In the genomic region with DNA sequence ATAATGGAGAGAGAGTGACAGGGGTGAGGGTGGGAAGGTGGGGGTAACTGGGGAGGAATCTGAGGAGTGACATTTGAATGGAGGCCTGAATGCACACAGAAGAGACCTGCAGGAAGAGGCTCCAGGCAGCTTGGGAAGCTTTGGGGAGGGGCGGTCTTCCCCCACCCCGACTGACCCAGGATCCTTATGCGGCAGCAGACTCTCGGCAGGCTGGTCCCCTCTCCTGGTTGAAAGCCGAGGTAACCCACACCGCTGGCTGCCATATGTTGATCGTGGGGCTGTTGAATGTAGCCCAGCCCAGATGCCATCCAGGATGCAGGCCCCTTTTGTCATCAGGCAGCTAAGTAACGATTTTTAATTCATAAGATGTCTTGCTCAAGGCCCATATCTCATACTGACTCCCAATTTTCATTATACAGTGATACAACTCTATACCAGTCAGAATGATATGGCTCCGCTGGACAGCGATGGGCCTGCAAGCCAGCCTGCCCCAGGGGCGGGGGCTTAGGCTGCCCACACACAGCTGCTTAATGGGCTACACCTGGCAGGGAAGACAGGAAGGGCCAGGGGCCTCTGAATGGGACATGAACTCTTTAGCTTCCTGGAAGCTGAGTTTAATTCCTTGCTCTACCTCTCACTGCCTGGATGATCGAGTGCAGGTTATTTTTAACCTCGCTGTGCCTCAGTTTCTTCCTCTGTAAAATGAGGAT, we compare ENCODE assay signal across 15 cellular contexts.
DNase-seq lines count a peak whose midpoint lies in the region; ATAC-seq and TF ChIP-seq lines count a peak whose summit lies in the region.
"Had no signal": no experiment of that assay in that cellular context is flagged by ENCODE, and none has a peak within 500 bp of the region (broad histone marks: within the 10 kb centered on the region; RNA-seq: fewer than 3 reads in every experiment).

No MANE protein-coding gene starts in this region.

- no peak for TF ChIP-seq POLR2A in uterus (IDR thresholded peaks at IDR 0.05)

- no peak overlapping the region for H3K9ac ChIP-seq in HUES48 (ENCODE audit: low read depth, low read length)
- H3K9ac ChIP-seq in endodermal cell (ENCODE audit: extremely low read depth, low read length, poor library complexity, severe bottlenecking): no peak overlapping the region

- H3K36me3 ChIP-seq in GM23338 (ENCODE audit: insufficient read depth): no peaks in the 10 kb centered on the region
- H3K36me3 ChIP-seq in HUES48 (ENCODE audit: control insufficient read depth, insufficient read depth, low read length): no peaks in the 10 kb centered on the region
- H3K36me3 ChIP-seq in SJCRH30: no peaks in the 10 kb centered on the region
- no peaks in the 10 kb centered on the region for H3K36me3 ChIP-seq in endodermal cell (ENCODE audit: control insufficient read depth, insufficient read depth, low read length)
- H3K36me3 ChIP-seq in uterus: no peaks in the 10 kb centered on the region
- H3K36me3 ChIP-seq: HAP-1 had no signal

- H3F3A ChIP-seq in GM23338 (replicated peaks; ENCODE audit: low read depth): no peaks in the 10 kb centered on the region

- DNase-seq in GM23338 (ENCODE audit: low spot score) (no peak), SJCRH30 (peak; percentile 28 to 60), endodermal cell (no peak), natural killer cell (no peak), OCI-M1 (lab: John Stamatoyannopoulos, UW) (no peak), uterus (no peak), SKM-1 (lab: John Stamatoyannopoulos, UW; ENCODE audit: unreplicated experiment) (no peak)
- DNase-seq: C1 segment of cervical spinal cord; CD4-positive, alpha-beta memory T cell; DND-41; GDM1; GOT3 had no signal

- H3K27me3 Mint-ChIP-seq in GM23338 (ENCODE audit: insufficient read depth, low read depth, poor library complexity) (peaks cover 3% of the 10 kb centered on the region), endodermal cell (ENCODE audit: insufficient read depth) (no peaks in the 10 kb centered on the region), natural killer cell (ENCODE audit: low read depth in 2 of 2) (no peaks in the 10 kb centered on the region)

- intact Hi-C loops in natural killer cell (cut with micrococcal nuclease): no loop called here
- intact Hi-C loops in uterus (cut with DNase I; ENCODE audit: low total_unique reads): no loop called here

- no peaks in the 10 kb centered on the region for H3K79me2 ChIP-seq in GM23338 (replicated peaks; ENCODE audit: insufficient read depth)

- no peak overlapping the region for H3K4me2 ChIP-seq in GM23338

- peak; percentile 5; the same call in 2 of the 3 replicates for ATAC-seq in GM23338
- ATAC-seq in natural killer cell: no peak

- H3K4me3 Mint-ChIP-seq in GM23338 (no peak overlapping the region), endodermal cell (no peak overlapping the region), natural killer cell (no peak overlapping the region)
- H3K4me3 Mint-ChIP-seq: B cell; CD4-positive, alpha-beta memory T cell had no signal

- H3K9me3 ChIP-seq in HUES48 (ENCODE audit: control insufficient read depth, insufficient read depth, low read length): no peaks in the 10 kb centered on the region
- H3K9me3 ChIP-seq in SJCRH30 (replicated peaks): no peaks in the 10 kb centered on the region
- H3K9me3 ChIP-seq in endodermal cell (ENCODE audit: control insufficient read depth, low read length): no peaks in the 10 kb centered on the region
- H3K9me3 ChIP-seq in uterus: no peaks in the 10 kb centered on the region
- H3K9me3 ChIP-seq: HAP-1 had no signal

- no peak overlapping the region for H3K27ac Mint-ChIP-seq in GM23338
- H3K27ac Mint-ChIP-seq in endodermal cell: no peak overlapping the region
- no peak overlapping the region for H3K27ac Mint-ChIP-seq in natural killer cell
- H3K27ac Mint-ChIP-seq: B cell had no signal

- no peak for TF ChIP-seq CTCF in GM23338 (conservative IDR thresholded peaks at IDR 0.05; ENCODE audit: low read depth in 2 of 2)
- TF ChIP-seq CTCF in endodermal cell (conservative IDR thresholded peaks at IDR 0.05): no peak
- no peak for TF ChIP-seq CTCF in natural killer cell (IDR thresholded peaks at IDR 0.05)
- no peak for TF ChIP-seq CTCF in uterus (IDR thresholded peaks at IDR 0.05)

- H3K36me3 Mint-ChIP-seq in GM23338 (ENCODE audit: low read depth) (no peaks in the 10 kb centered on the region), endodermal cell (ENCODE audit: low read depth) (no peaks in the 10 kb centered on the region), natural killer cell (no peaks in the 10 kb centered on the region)
- H3K36me3 Mint-ChIP-seq: CD4-positive, alpha-beta memory T cell had no signal

- H3K9me2 ChIP-seq in GM23338 (ENCODE audit: insufficient read depth): no peaks in the 10 kb centered on the region

- H3K27me3 ChIP-seq in GM23338 (ENCODE audit: insufficient read depth) (no peaks in the 10 kb centered on the region), HUES48 (ENCODE audit: control insufficient read depth, insufficient read depth, low read length) (no peaks in the 10 kb centered on the region), SJCRH30 (no peaks in the 10 kb centered on the region), endodermal cell (ENCODE audit: control insufficient read depth, insufficient read depth, low read length, poor library complexity, severe bottlenecking) (no peaks in the 10 kb centered on the region), uterus (no peaks in the 10 kb centered on the region)

- no peak overlapping the region for H2AFZ ChIP-seq in GM23338

- no peak overlapping the region for H3K27ac ChIP-seq in GM23338 (ENCODE audit: low read depth)
- H3K27ac ChIP-seq in HUES48 (ENCODE audit: low read depth, low read length): peak overlapping the region; percentile 39
- no peak overlapping the region for H3K27ac ChIP-seq in SJCRH30
- H3K27ac ChIP-seq in endodermal cell (ENCODE audit: low read depth, low read length): peak overlapping the region; percentile 41
- H3K27ac ChIP-seq in uterus: no peak overlapping the region

- H3K4me3 ChIP-seq in GM23338: no peak overlapping the region
- no peak overlapping the region for H3K4me3 ChIP-seq in HUES48 (ENCODE audit: low read depth, low read length)
- H3K4me3 ChIP-seq in SJCRH30: no peak overlapping the region
- H3K4me3 ChIP-seq in endodermal cell (ENCODE audit: low read length): no peak overlapping the region
- H3K4me3 ChIP-seq in uterus: no peak overlapping the region
- H3K4me3 ChIP-seq: HAP-1 had no signal

- WGBS in endodermal cell (ENCODE audit: insufficient coverage in 1 of 2, insufficient read length in 1 of 2), 2 experiments: 74 to 90% methylated on average over 9 to 13 of the region's 13 CpGs

- H3K4me1 Mint-ChIP-seq in GM23338 (peaks cover 45% of the 10 kb centered on the region), endodermal cell (peaks cover 13% of the 10 kb centered on the region), natural killer cell (no peaks in the 10 kb centered on the region)

- H3K9me3 Mint-ChIP-seq in GM23338 (no peaks in the 10 kb centered on the region), endodermal cell (no peaks in the 10 kb centered on the region), natural killer cell (no peaks in the 10 kb centered on the region)
- H3K9me3 Mint-ChIP-seq: CD4-positive, alpha-beta memory T cell had no signal

- no peaks in the 10 kb centered on the region; the same call in 1 of the 2 replicates for H3K4me1 ChIP-seq in GM23338 (ENCODE audit: insufficient read depth)
- H3K4me1 ChIP-seq in HUES48 (ENCODE audit: control insufficient read depth, insufficient read depth, low read length): peaks cover 27% of the 10 kb centered on the region; the same call in 1 of the 2 replicates
- H3K4me1 ChIP-seq in SJCRH30: peaks cover 32% of the 10 kb centered on the region
- peaks cover 3% of the 10 kb centered on the region for H3K4me1 ChIP-seq in endodermal cell (ENCODE audit: control insufficient read depth, insufficient read depth, low read length)
- H3K4me1 ChIP-seq in uterus: no peaks in the 10 kb centered on the region
- H3K4me1 ChIP-seq: HAP-1 had no signal

- no peaks in the 10 kb centered on the region for H4K20me1 ChIP-seq in GM23338 (replicated peaks; ENCODE audit: insufficient read depth)

Comparison
In these comparisons a context has a peak if more than half of its experiments do, and no peak if none do; other contexts are left out.
1. DNase-seq: peak in SJCRH30 (2 of 2); none in GM23338 (single experiment), endodermal cell (single experiment), natural killer cell (single experiment), OCI-M1 (single experiment), uterus (0 of 2) and SKM-1 (single experiment).
2. H3K27ac ChIP-seq: peak in HUES48 (single experiment) and endodermal cell (single experiment); none in GM23338 (single experiment), SJCRH30 (single experiment) and uterus (0 of 2).